In genomic region chr2:118845005-118845842, GRCh38 we compare ENCODE assay signal across 15 cellular contexts. TPM values are rescaled to one million over a fixed set of nuclear protein-coding genes. Genes with fewer than 3 reads are reported as not detected.
DNase-seq lines count a peak whose midpoint lies in the region; ATAC-seq and TF ChIP-seq lines count a peak whose summit lies in the region.
"Had no signal": no experiment of that assay in that cellular context is flagged by ENCODE, and none has a peak within 500 bp of the region (broad histone marks: within the 10 kb centered on the region; RNA-seq: fewer than 3 reads in every experiment).

No MANE protein-coding gene starts in this region.

- peak overlapping the region in 1 of 9 donors; percentile 63 for H3K27ac Mint-ChIP-seq in naive thymus-derived CD4-positive, alpha-beta T cell

- in situ Hi-C loops in GM13977 (cut with MboI; ENCODE audit: low pct_unique_long_range_greater_than_20kb, low sequenced_read_pairs, unreplicated experiment): no loop called here
- in situ Hi-C loops in astrocyte of the spinal cord (cut with HindIII; ENCODE audit: low sequenced_read_pairs): no loop called here

- peaks cover 0 to 3% (median 0%) of the 10 kb centered on the region in 5 donors for H3K36me3 Mint-ChIP-seq in naive thymus-derived CD4-positive, alpha-beta T cell

- intact Hi-C loops in naive thymus-derived CD4-positive, alpha-beta T cell (cut with micrococcal nuclease): no loop called here

- H3K36me3 ChIP-seq in naive thymus-derived CD4-positive, alpha-beta T cell (ENCODE audit: control insufficient read depth in 2 of 3, insufficient read depth in 3 of 3, low read length in 3 of 3): no peaks in the 10 kb centered on the region
- H3K36me3 ChIP-seq: right lobe of liver had no signal

- TF ChIP-seq CTCF in AG10803 (conservative IDR thresholded peaks at IDR 0.05; ENCODE audit: low read length) (no peak), GM13977 (IDR thresholded peaks at IDR 0.05; ENCODE audit: extremely low read depth, insufficient read depth, missing control alignments) (no peak), astrocyte of the spinal cord (IDR thresholded peaks at IDR 0.05; ENCODE audit: low read depth, low read length) (no peak)

- no peaks in the 10 kb centered on the region for H3K9me3 ChIP-seq in naive thymus-derived CD4-positive, alpha-beta T cell (ENCODE audit: control insufficient read depth in 2 of 3, low read length in 3 of 3)
- H3K9me3 ChIP-seq: right lobe of liver had no signal

- no peak overlapping the region for H3K27ac ChIP-seq in naive thymus-derived CD4-positive, alpha-beta T cell (ENCODE audit: low read depth, low read length)
- H3K27ac ChIP-seq: right lobe of liver, RWPE1 had no signal

- POLR2A ChIA-PET in naive thymus-derived CD4-positive, alpha-beta T cell (lab: Charles Lee): no interaction called here

- peaks cover 14 to 73% (median 45%) of the 10 kb centered on the region in 7 donors for H3K4me1 Mint-ChIP-seq in naive thymus-derived CD4-positive, alpha-beta T cell

- H3K27me3 ChIP-seq in naive thymus-derived CD4-positive, alpha-beta T cell (ENCODE audit: control insufficient read depth in 2 of 2, insufficient read depth in 2 of 2, low read length in 2 of 2): peaks cover 15 to 45% of the 10 kb centered on the region in 2 donors

- H3K9me3 Mint-ChIP-seq in naive thymus-derived CD4-positive, alpha-beta T cell: peaks cover 0 to 10% (median 0%) of the 10 kb centered on the region in 11 donors

- DNase-seq in AG10803 (ENCODE audit: low read depth) (no peak), GM13977 (ENCODE audit: low spot score) (peak; percentile 23), astrocyte of the spinal cord (ENCODE audit: low read depth, low spot score) (no peak), NCI-H524 treated with DMSO at 0.1 percent for 48 hours (lab: John Stamatoyannopoulos, UW) (no peak), HPDE6-E6E7 (ENCODE audit: extremely low spot score) (no peak), NCI-H2171 treated with DMSO at 0.1 percent for 48 hours (lab: John Stamatoyannopoulos, UW) (no peak)
- no peak for DNase-seq in naive thymus-derived CD4-positive, alpha-beta T cell
- DNase-seq: DMS153, erythroblast, IMR-90, left cardiac atrium, NCI-H2081 had no signal

- ATAC-seq in naive thymus-derived CD4-positive, alpha-beta T cell: no peak
- no peak for ATAC-seq in GM21367 (IDR thresholded peaks at IDR 0.05; ENCODE audit: unreplicated experiment)

- peaks cover 81 to 88% (median 83%) of the 10 kb centered on the region in 5 donors for H3K27me3 Mint-ChIP-seq in naive thymus-derived CD4-positive, alpha-beta T cell

- CTCF ChIA-PET in naive thymus-derived CD4-positive, alpha-beta T cell (lab: Charles Lee): interaction anchor here (1.6 kb wide), 1 partner anchor 10 kb away, joined by 3 read pairs; no protein-coding TSS in a partner anchor

- peak overlapping the region; percentile 45 to 86 (median 68) for H3K4me3 Mint-ChIP-seq in naive thymus-derived CD4-positive, alpha-beta T cell

- peak overlapping the region; percentile 71 for H3K4me3 ChIP-seq in AG10803 (ENCODE audit: low read length)
- H3K4me3 ChIP-seq in astrocyte of the spinal cord (ENCODE audit: low read depth, low read length): peak overlapping the region; percentile 47
- H3K4me3 ChIP-seq in naive thymus-derived CD4-positive, alpha-beta T cell (ENCODE audit: low read length): no peak overlapping the region
- H3K4me3 ChIP-seq: right lobe of liver had no signal

- H3K4me1 ChIP-seq in naive thymus-derived CD4-positive, alpha-beta T cell (ENCODE audit: control insufficient read depth in 2 of 2, insufficient read depth in 2 of 2, low read length in 2 of 2): peaks cover 3 to 9% of the 10 kb centered on the region in 2 donors

RNA-seq across cellular contexts. Expression of gene EN1, which starts 2.2 kb away (rescaled TPM):
- not detected for total RNA-seq in naive thymus-derived CD4-positive, alpha-beta T cell
- not detected for polyA plus RNA-seq in naive thymus-derived CD4-positive, alpha-beta T cell
- total RNA-seq: IMR-90, left cardiac atrium, right lobe of liver had no signal
- polyA plus RNA-seq: IMR-90 had no signal
